Comparison of ENCODE assay signal across 13 cellular contexts in the genomic region with DNA sequence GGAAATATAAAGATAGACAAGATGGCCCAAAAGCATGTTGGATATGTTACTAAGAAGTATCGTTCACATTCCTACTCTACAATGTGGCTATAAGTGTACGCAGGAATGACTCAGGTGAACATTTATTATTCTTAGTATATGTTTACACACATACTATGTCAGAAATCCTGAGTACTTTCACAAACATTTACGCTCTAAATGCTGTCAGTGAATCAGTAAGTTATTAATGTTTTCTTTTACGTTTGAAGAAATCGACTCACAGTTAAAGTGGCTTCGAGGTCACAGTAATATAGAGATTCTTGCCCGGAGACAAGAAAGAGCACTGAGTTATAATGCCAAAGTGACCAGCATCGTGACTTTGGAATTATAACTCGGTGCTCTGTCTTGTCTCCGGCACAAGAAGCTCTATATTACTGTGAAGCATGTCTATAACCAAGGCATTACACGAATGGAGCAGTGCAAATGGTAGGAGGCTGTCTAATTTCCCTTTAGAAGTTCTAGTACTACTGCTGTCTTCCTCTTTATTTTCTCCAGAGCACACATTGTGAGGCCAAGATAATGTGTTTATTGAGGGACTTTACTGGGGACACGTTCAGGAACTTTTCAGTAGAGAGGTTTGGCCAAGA.
A peak's percentile ranks its signal among the peaks of the same experiment; 100 is the strongest.
DNase-seq lines count a peak whose midpoint lies in the region; TF ChIP-seq lines count a peak whose summit lies in the region.
"Had no signal": no experiment of that assay in that cellular context is flagged by ENCODE, and none has a peak within 500 bp of the region (broad histone marks: within the 10 kb centered on the region; RNA-seq: fewer than 3 reads in every experiment).

No MANE protein-coding gene starts in this region.

- DNase-seq in MCF 10A (ENCODE audit: unreplicated experiment) (peak; percentile 34), breast epithelium (ENCODE audit: low spot score in 2 of 2) (no peak), brain microvascular endothelial cell (no peak), kidney glomerular epithelial cell (lab: John Stamatoyannopoulos, UW) (peak; percentile 24), substantia nigra (lab: John Stamatoyannopoulos, UW) (no peak), NCI-H524 treated with DMSO at 0.1 percent for 48 hours (lab: John Stamatoyannopoulos, UW) (no peak)
- DNase-seq in stimulated activated naive CD4-positive, alpha-beta T cell treated with Interleukin-2 at 50 U/mL for 16 hours (lab: John Stamatoyannopoulos, UW): no peak
- DNase-seq in activated CD4-positive, alpha-beta memory T cell treated with anti-CD3 and anti-CD28 coated beads, Interleukin-2, amount 10 ng/mL, durations not matched to agents 7 days and 5 days: no peak
- DNase-seq: activated naive CD4-positive, alpha-beta T cell treated with anti-CD3 and anti-CD28 coated beads, Interleukin-2, amount 50 U/mL, for 16 hours; CD8-positive, alpha-beta memory T cell; NCI-H82; T-helper 17 cell; testis had no signal

- TF ChIP-seq CTCF in MCF 10A (IDR thresholded peaks at IDR 0.05; ENCODE audit: unreplicated experiment) (no peak), breast epithelium (IDR thresholded peaks at IDR 0.05) (no peak), brain microvascular endothelial cell (IDR thresholded peaks at IDR 0.05; ENCODE audit: low read depth, low read length, missing control alignments) (no peak)

- in situ Hi-C loops in brain microvascular endothelial cell (cut with HindIII; ENCODE audit: low pct_ligation_motif_present, low sequenced_read_pairs): no loop called here

- peak overlapping the region; percentile 91 for H3K27ac Mint-ChIP-seq in MCF 10A (ENCODE audit: low read depth, unreplicated experiment)
- no peak overlapping the region for H3K27ac Mint-ChIP-seq in activated CD4-positive, alpha-beta memory T cell treated with anti-CD3 and anti-CD28 coated beads, Interleukin-2, amount 10 ng/mL, durations not matched to agents 7 days and 5 days
- H3K27ac Mint-ChIP-seq: CD8-positive, alpha-beta memory T cell; T-helper 17 cell had no signal

- intact Hi-C loops in MCF 10A (cut with micrococcal nuclease): no loop called here
- intact Hi-C loops in breast epithelium (cut with DNase I; ENCODE audit: low total_unique reads): loop anchor here (5.0 kb wide), 1 partner anchor 315 kb away; no protein-coding TSS in a partner anchor

- no peaks in the 10 kb centered on the region for H3K27me3 Mint-ChIP-seq in MCF 10A (ENCODE audit: insufficient read depth, unreplicated experiment)
- H3K27me3 Mint-ChIP-seq in activated CD4-positive, alpha-beta memory T cell treated with anti-CD3 and anti-CD28 coated beads, Interleukin-2, amount 10 ng/mL, durations not matched to agents 7 days and 5 days: no peaks in the 10 kb centered on the region
- H3K27me3 Mint-ChIP-seq: T-helper 17 cell had no signal

- H3K4me1 ChIP-seq in breast epithelium: no peaks in the 10 kb centered on the region
- H3K4me1 ChIP-seq: testis had no signal

- H3K36me3 ChIP-seq in breast epithelium (no peaks in the 10 kb centered on the region), brain microvascular endothelial cell (replicated peaks) (no peaks in the 10 kb centered on the region)

- no peaks in the 10 kb centered on the region for H3K9me3 ChIP-seq in breast epithelium
- H3K9me3 ChIP-seq: testis had no signal

- no peaks in the 10 kb centered on the region for H3K9me3 Mint-ChIP-seq in MCF 10A (ENCODE audit: unreplicated experiment)
- no peaks in the 10 kb centered on the region for H3K9me3 Mint-ChIP-seq in activated CD4-positive, alpha-beta memory T cell treated with anti-CD3 and anti-CD28 coated beads, Interleukin-2, amount 10 ng/mL, durations not matched to agents 7 days and 5 days

- CTCF ChIA-PET in MCF 10A (lab: Yijun Ruan, JAX): interaction anchor here (0.7 to 1.1 kb wide), 3 partner anchors 7 to 207 kb away, joined by 3 to 4 read pairs (median 3); no protein-coding TSS in a partner anchor
- CTCF ChIA-PET in activated CD4-positive, alpha-beta memory T cell treated with anti-CD3 and anti-CD28 coated beads, Interleukin-2, amount 10 ng/mL, durations not matched to agents 7 days and 5 days (lab: Charles Lee): no interaction called here

- TF ChIP-seq POLR2A in breast epithelium (IDR thresholded peaks at IDR 0.05): no peak

- H3K4me3 ChIP-seq in breast epithelium (no peak overlapping the region), brain microvascular endothelial cell (ENCODE audit: low read depth, low read length) (no peak overlapping the region)
- H3K4me3 ChIP-seq: testis had no signal

- H3K27ac ChIP-seq in breast epithelium (no peak overlapping the region), brain microvascular endothelial cell (peak overlapping the region; percentile 89), substantia nigra (ENCODE audit: low read depth, low read length, poor library complexity, severe bottlenecking) (peak overlapping the region; percentile 21)
- H3K27ac ChIP-seq: testis had no signal

- H3K4me1 Mint-ChIP-seq in MCF 10A (ENCODE audit: insufficient read depth, unreplicated experiment): peaks cover 32% of the 10 kb centered on the region
- no peaks in the 10 kb centered on the region for H3K4me1 Mint-ChIP-seq in activated CD4-positive, alpha-beta memory T cell treated with anti-CD3 and anti-CD28 coated beads, Interleukin-2, amount 10 ng/mL, durations not matched to agents 7 days and 5 days
- H3K4me1 Mint-ChIP-seq: CD8-positive, alpha-beta memory T cell; T-helper 17 cell had no signal

- POLR2A ChIA-PET in MCF 10A (lab: Yijun Ruan, JAX): interaction anchor here (1.3 kb wide), 2 partner anchors 13 to 62 kb away, joined by 6 to 10 read pairs; a partner anchor contains a TSS
- POLR2A ChIA-PET in activated CD4-positive, alpha-beta memory T cell treated with anti-CD3 and anti-CD28 coated beads, Interleukin-2, amount 10 ng/mL, durations not matched to agents 7 days and 5 days (lab: Charles Lee): no interaction called here

- no peak overlapping the region for H3K4me3 Mint-ChIP-seq in MCF 10A (ENCODE audit: unreplicated experiment)
- H3K4me3 Mint-ChIP-seq in activated CD4-positive, alpha-beta memory T cell treated with anti-CD3 and anti-CD28 coated beads, Interleukin-2, amount 10 ng/mL, durations not matched to agents 7 days and 5 days: no peak overlapping the region
- H3K4me3 Mint-ChIP-seq: CD8-positive, alpha-beta memory T cell; T-helper 17 cell had no signal

- H3K36me3 Mint-ChIP-seq in MCF 10A (ENCODE audit: insufficient read depth, unreplicated experiment): no peaks in the 10 kb centered on the region
- H3K36me3 Mint-ChIP-seq in activated CD4-positive, alpha-beta memory T cell treated with anti-CD3 and anti-CD28 coated beads, Interleukin-2, amount 10 ng/mL, durations not matched to agents 7 days and 5 days (ENCODE audit: low read depth): no peaks in the 10 kb centered on the region
- H3K36me3 Mint-ChIP-seq: CD8-positive, alpha-beta memory T cell had no signal

- no TSS peak for BruUV-seq in MCF 10A (replicated peaks; lab: Mats Ljungman, UMichigan)

- H3K27me3 ChIP-seq in breast epithelium: no peaks in the 10 kb centered on the region
- H3K27me3 ChIP-seq in brain microvascular endothelial cell (replicated peaks): no peaks in the 10 kb centered on the region
- H3K27me3 ChIP-seq: testis had no signal

Comparison
In these comparisons a context has a peak if more than half of its experiments do, and no peak if none do; other contexts are left out.
1. DNase-seq: peak in MCF 10A (single experiment) and kidney glomerular epithelial cell (single experiment); none in breast epithelium (0 of 2), brain microvascular endothelial cell (single experiment), substantia nigra (0 of 49), stimulated activated naive CD4-positive, alpha-beta T cell treated with Interleukin-2 at 50 U/mL for 16 hours (single experiment), activated CD4-positive, alpha-beta memory T cell treated with anti-CD3 and anti-CD28 coated beads, Interleukin-2, amount 10 ng/mL, durations not matched to agents 7 days and 5 days (single experiment) and NCI-H524 treated with DMSO at 0.1 percent for 48 hours (single experiment).
2. H3K27ac ChIP-seq: peak in brain microvascular endothelial cell (single experiment) and substantia nigra (single experiment); none in breast epithelium (0 of 2).